9 cellular contexts compared by ENCODE assay signal in the genomic region with DNA sequence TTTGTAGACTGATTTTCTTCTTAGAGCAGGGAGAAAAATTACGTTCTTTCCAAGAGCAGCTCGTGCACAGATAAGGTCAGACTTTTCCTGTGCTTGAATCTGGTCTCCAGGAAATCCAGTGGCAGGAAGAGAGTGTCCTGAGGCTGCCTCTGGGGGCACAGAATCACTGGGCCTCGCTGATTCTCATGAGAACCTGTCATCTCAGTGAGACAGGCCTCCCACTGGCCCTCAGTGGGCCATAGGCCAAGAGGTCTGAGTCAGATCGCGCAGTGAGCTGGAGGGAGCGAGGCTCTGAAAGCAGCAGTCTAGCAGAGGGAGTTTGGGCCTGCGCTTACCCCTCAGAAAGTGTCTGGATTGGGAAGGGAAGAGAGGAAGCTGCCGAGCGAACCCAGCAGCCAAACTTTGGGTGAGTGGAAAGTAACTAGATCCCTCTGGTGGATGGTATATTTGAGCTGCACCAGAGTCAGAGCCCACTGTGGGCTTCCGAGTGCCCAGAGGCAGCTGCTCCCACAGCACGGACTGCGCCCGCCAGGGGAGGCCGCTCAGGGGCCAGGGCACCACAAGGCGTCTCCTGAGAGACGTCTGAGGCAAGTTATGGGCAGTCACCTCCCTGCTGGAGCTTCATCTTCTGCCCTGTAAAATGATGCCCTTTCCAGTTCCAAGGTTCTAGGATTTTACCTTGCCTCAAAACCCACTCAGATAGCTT. TPM values are rescaled to one million over a fixed set of nuclear protein-coding genes. Genes with fewer than 3 reads are reported as not detected.
DNase-seq lines count a peak whose midpoint lies in the region; ATAC-seq and TF ChIP-seq lines count a peak whose summit lies in the region.
"Had no signal": no experiment of that assay in that cellular context is flagged by ENCODE, and none has a peak within 500 bp of the region (broad histone marks: within the 10 kb centered on the region; RNA-seq: fewer than 3 reads in every experiment).

No MANE protein-coding gene starts in this region.

- H3K27ac ChIP-seq in OCI-LY7 (ENCODE audit: low read depth, low read length, poor library complexity, severe bottlenecking) (peak overlapping the region; percentile 86), esophagus muscularis mucosa (replicated peaks in 1 of 4) (peak overlapping the region; percentile 36 to 70 (median 49)), suprapubic skin (no peak overlapping the region)
- H3K27ac ChIP-seq: WERI-Rb-1 had no signal

- H3K79me2 ChIP-seq in OCI-LY7 (ENCODE audit: insufficient read depth, low read depth, low read length), result no peaks in the 10 kb centered on the region

- H3K4me1 ChIP-seq in OCI-LY7 (ENCODE audit: insufficient read depth, low read length, poor library complexity, severe bottlenecking) (peaks cover 38% of the 10 kb centered on the region), esophagus muscularis mucosa (peaks cover 24 to 47% (median 40%) of the 10 kb centered on the region in 4 donors), suprapubic skin (peaks cover 25% of the 10 kb centered on the region)

- no peaks in the 10 kb centered on the region for H3K36me3 Mint-ChIP-seq in naive B cell

- no peak for TF ChIP-seq EP300 in esophagus muscularis mucosa (IDR thresholded peaks at IDR 0.05)
- no peak for TF ChIP-seq EP300 in suprapubic skin (IDR thresholded peaks at IDR 0.05)

- no TSS peak for BruUV-seq in OCI-LY7 (replicated peaks; lab: Mats Ljungman, UMichigan)

- TF ChIP-seq POLR2A in esophagus muscularis mucosa (IDR thresholded peaks at IDR 0.05; ENCODE audit: low read depth) (no peak), suprapubic skin (IDR thresholded peaks at IDR 0.05) (no peak)

- H3K9me2 ChIP-seq in OCI-LY7 (ENCODE audit: insufficient read depth, low read length), result no peaks in the 10 kb centered on the region

- H3K4me2 ChIP-seq in OCI-LY7 (ENCODE audit: low read length), result peak overlapping the region; percentile 69; the same call in 1 of the 2 replicates

- H2AFZ ChIP-seq in OCI-LY7 (ENCODE audit: low read length), result no peak overlapping the region

- TF ChIP-seq CTCF in AG10803 (conservative IDR thresholded peaks at IDR 0.05; ENCODE audit: low read length), result 0 out of 2 replicates have a peak, but pooled peaks have one; percentile 3
- no peak for TF ChIP-seq CTCF in OCI-LY7 (conservative IDR thresholded peaks at IDR 0.05; ENCODE audit: low read length)
- TF ChIP-seq CTCF in esophagus muscularis mucosa (IDR thresholded peaks at IDR 0.05), result no peak
- TF ChIP-seq CTCF in suprapubic skin (IDR thresholded peaks at IDR 0.05), result no peak

- peaks cover 8 to 36% (median 18%) of the 10 kb centered on the region in 3 donors for H3K27me3 Mint-ChIP-seq in naive B cell

- intact Hi-C loops in OCI-LY7 (cut with micrococcal nuclease; ENCODE audit: unreplicated experiment), result loop anchor here (5.0 kb wide), 1 partner anchor 287 kb away; no protein-coding TSS in a partner anchor
- intact Hi-C loops in esophagus muscularis mucosa (cut with DNase I), result no loop called here

- POLR2A ChIA-PET in OCI-LY7 (lab: Charles Lee), result interaction anchor here (0.6 to 5.1 kb wide), 13 partner anchors 10 to 1026 kb away, joined by 3 to 30 read pairs (median 5); a partner anchor contains a TSS

- H3K4me3 Mint-ChIP-seq in naive B cell, result peak overlapping the region in 3 of 8 donors; percentile 50 to 76 (median 57)

- H3K27me3 ChIP-seq in esophagus muscularis mucosa, result peaks cover 4 to 53% (median 27%) of the 10 kb centered on the region in 4 donors
- peaks cover 51% of the 10 kb centered on the region for H3K27me3 ChIP-seq in suprapubic skin

- H3K4me3 ChIP-seq in AG10803 (ENCODE audit: low read length) (no peak overlapping the region), OCI-LY7 (ENCODE audit: low read depth, low read length, poor library complexity, severe bottlenecking) (no peak overlapping the region), esophagus muscularis mucosa (no peak overlapping the region), suprapubic skin (no peak overlapping the region)

- peaks cover 32 to 53% (median 42%) of the 10 kb centered on the region in 3 donors for H3K4me1 Mint-ChIP-seq in naive B cell

- no peaks in the 10 kb centered on the region for H3K9me3 ChIP-seq in OCI-LY7 (ENCODE audit: low read length)
- H3K9me3 ChIP-seq in esophagus muscularis mucosa, result no peaks in the 10 kb centered on the region
- no peaks in the 10 kb centered on the region for H3K9me3 ChIP-seq in suprapubic skin

- WGBS in esophagus muscularis mucosa, result 40% methylated on average over 10 of the region's 16 CpGs
- 60% methylated on average over 10 of the region's 16 CpGs for WGBS in suprapubic skin

- H3K36me3 ChIP-seq in OCI-LY7 (ENCODE audit: insufficient read depth, low read length) (no peaks in the 10 kb centered on the region), esophagus muscularis mucosa (no peaks in the 10 kb centered on the region), suprapubic skin (no peaks in the 10 kb centered on the region)
- H3K36me3 ChIP-seq: WERI-Rb-1 had no signal

- H3K9me3 Mint-ChIP-seq in naive B cell, result no peaks in the 10 kb centered on the region

- CTCF ChIA-PET in OCI-LY7 (lab: Charles Lee; ENCODE audit: unreplicated experiment), result interaction anchor here (0.8 to 3.4 kb wide), 6 partner anchors 10 to 24 kb away, joined by 3 to 21 read pairs (median 6); a partner anchor contains a TSS

- peak overlapping the region in 4 of 6 donors; percentile 50 to 86 (median 68) for H3K27ac Mint-ChIP-seq in naive B cell

- DNase-seq in AG10803 (ENCODE audit: low read depth) (peak; percentile 67), OCI-LY7 (ENCODE audit: low spot score) (no peak), esophagus muscularis mucosa (ENCODE audit: extremely low spot score) (no peak), naive B cell (no peak), suprapubic skin (ENCODE audit: low spot score in 2 of 2) (no peak), NCI-H1694 (lab: John Stamatoyannopoulos, UW) (no peak), NCI-H2227 (lab: John Stamatoyannopoulos, UW; ENCODE audit: unreplicated experiment) (no peak)

- H4K20me1 ChIP-seq in OCI-LY7 (ENCODE audit: insufficient read depth, low read length), result no peaks in the 10 kb centered on the region

- no peak for ATAC-seq in naive B cell (ENCODE audit: low read depth in 2 of 2)
- ATAC-seq in HG03108 (IDR thresholded peaks at IDR 0.05; ENCODE audit: unreplicated experiment), result no peak

RNA-seq across cellular contexts. Expression of a gene that starts 8.2 kb away (rescaled TPM):
- total RNA-seq in OCI-LY7 (2014; rRNA removed; shearing (Covaris generic)), result 0.06 and 0.10 TPM in 2 replicates
- total RNA-seq in OCI-LY7 (2022), result 0.06 and 0.13 TPM in 2 replicates
- total RNA-seq in esophagus muscularis mucosa, result 10 to 100 TPM in 1 of 4 donors, 1 to 10 TPM in 3; 2.7 to 10.4 (median 7.4) TPM
- polyA plus RNA-seq in naive B cell (ENCODE audit: low read depth in 6 of 6), result under 1 TPM in 5 of 6 donors, not detected in 1; 0.17 to 0.77 (median 0.34) TPM
- total RNA-seq in suprapubic skin, result 1 to 10 TPM; 1.9 to 3.1 (median 2.4) TPM

RNA-seq across cellular contexts. Expression of a gene that starts 24.2 kb away (rescaled TPM):
- 9.5 and 10.6 TPM in 2 replicates for total RNA-seq in OCI-LY7 (2014; rRNA removed; shearing (Covaris generic))
- total RNA-seq in OCI-LY7 (2022) (15.0 and 15.2 TPM in 2 replicates), esophagus muscularis mucosa (10 to 100 TPM; 42.6 to 95.6 (median 60.0) TPM), suprapubic skin (10 to 100 TPM; 23.3 to 38.2 (median 34.2) TPM)
- polyA plus RNA-seq in naive B cell (ENCODE audit: low read depth in 6 of 6), result 10 to 100 TPM; 10.8 to 23.3 (median 16.0) TPM
